ENCODE assay signal across 9 cellular contexts in genomic region chr1:145047553-145047952, GRCh38. TPM values are rescaled to one million over a fixed set of nuclear protein-coding genes. Genes with fewer than 3 reads are reported as not detected.
DNase-seq lines count a peak whose midpoint lies in the region; ATAC-seq lines count a peak whose summit lies in the region.
"Not testable (repeated sequence)": the region's sequence is repeated elsewhere in the genome, so short reads cannot be mapped to it uniquely, and the experiment has no call there.
"Had no signal": no experiment of that assay in that cellular context is flagged by ENCODE, and none has a peak within 500 bp of the region (broad histone marks: within the 10 kb centered on the region; RNA-seq: fewer than 3 reads in every experiment).

No MANE protein-coding gene starts in this region.

- H3K27me3 Mint-ChIP-seq in T-helper 17 cell; activated naive CD8-positive, alpha-beta T cell treated with anti-CD3 and anti-CD28 coated beads, Interleukin-2, amount 50 U/mL, for 24 hours: not testable (repeated sequence)

- not testable (repeated sequence) for H3K36me3 Mint-ChIP-seq in T-helper 17 cell (ENCODE audit: low read depth); activated naive CD8-positive, alpha-beta T cell treated with anti-CD3 and anti-CD28 coated beads, Interleukin-2, amount 50 U/mL, for 24 hours (ENCODE audit: low read depth); stimulated activated effector memory CD8-positive, alpha-beta T cell treated with anti-CD3 and anti-CD28 coated beads, Interleukin-12 subunit alpha, Interleukin-12 subunit beta, amount 100 ng/mL, for 72 hours

- ATAC-seq in GM18511 (IDR thresholded peaks at IDR 0.05; ENCODE audit: unreplicated experiment) = peak; percentile 87
- peak; percentile 69 for ATAC-seq in GM19438 (IDR thresholded peaks at IDR 0.05; ENCODE audit: low read depth, unreplicated experiment)
- ATAC-seq in GM21737 (IDR thresholded peaks at IDR 0.05; ENCODE audit: unreplicated experiment) = peak; percentile 82
- ATAC-seq in HG02885 (IDR thresholded peaks at IDR 0.05; ENCODE audit: poor library complexity, unreplicated experiment) = peak; percentile 65
- ATAC-seq in HG03378 (IDR thresholded peaks at IDR 0.05; ENCODE audit: unreplicated experiment) = peak; percentile 45
- peak; percentile 50 for ATAC-seq in T-helper 17 cell
- peak; percentile 92 for ATAC-seq in activated naive CD8-positive, alpha-beta T cell treated with anti-CD3 and anti-CD28 coated beads, Interleukin-2, amount 50 U/mL, for 24 hours
- ATAC-seq in stimulated activated effector memory CD8-positive, alpha-beta T cell treated with anti-CD3 and anti-CD28 coated beads, Interleukin-12 subunit alpha, Interleukin-12 subunit beta, amount 100 ng/mL, for 72 hours = peak; percentile 78

- H3K4me3 Mint-ChIP-seq in T-helper 17 cell; activated naive CD8-positive, alpha-beta T cell treated with anti-CD3 and anti-CD28 coated beads, Interleukin-2, amount 50 U/mL, for 24 hours; stimulated activated effector memory CD8-positive, alpha-beta T cell treated with anti-CD3 and anti-CD28 coated beads, Interleukin-12 subunit alpha, Interleukin-12 subunit beta, amount 100 ng/mL, for 72 hours: not testable (repeated sequence)

- not testable (repeated sequence) for H3K9me3 ChIP-seq in T-helper 17 cell (ENCODE audit: control insufficient read depth, low read length, poor library complexity, severe bottlenecking)

- DNase-seq in T-helper 17 cell; activated naive CD8-positive, alpha-beta T cell treated with anti-CD3 and anti-CD28 coated beads, Interleukin-2, amount 50 U/mL, for 24 hours; stimulated activated effector memory CD8-positive, alpha-beta T cell treated with anti-CD3 and anti-CD28 coated beads, Interleukin-12 subunit alpha, Interleukin-12 subunit beta, amount 100 ng/mL, for 72 hours (ENCODE audit: low spot score in 2 of 2): not testable (repeated sequence)

- H3K27ac Mint-ChIP-seq in T-helper 17 cell; activated naive CD8-positive, alpha-beta T cell treated with anti-CD3 and anti-CD28 coated beads, Interleukin-2, amount 50 U/mL, for 24 hours; stimulated activated effector memory CD8-positive, alpha-beta T cell treated with anti-CD3 and anti-CD28 coated beads, Interleukin-12 subunit alpha, Interleukin-12 subunit beta, amount 100 ng/mL, for 72 hours: not testable (repeated sequence)

- H3K4me1 Mint-ChIP-seq in T-helper 17 cell; activated naive CD8-positive, alpha-beta T cell treated with anti-CD3 and anti-CD28 coated beads, Interleukin-2, amount 50 U/mL, for 24 hours; stimulated activated effector memory CD8-positive, alpha-beta T cell treated with anti-CD3 and anti-CD28 coated beads, Interleukin-12 subunit alpha, Interleukin-12 subunit beta, amount 100 ng/mL, for 72 hours: not testable (repeated sequence)

- H3K9me3 Mint-ChIP-seq in activated naive CD8-positive, alpha-beta T cell treated with anti-CD3 and anti-CD28 coated beads, Interleukin-2, amount 50 U/mL, for 24 hours; stimulated activated effector memory CD8-positive, alpha-beta T cell treated with anti-CD3 and anti-CD28 coated beads, Interleukin-12 subunit alpha, Interleukin-12 subunit beta, amount 100 ng/mL, for 72 hours: not testable (repeated sequence)

RNA-seq across cellular contexts. Expression of gene SRGAP2B, which starts 47.6 kb away (rescaled TPM):
- total RNA-seq in T-helper 17 cell = 10 to 100 TPM; 22.5 to 23.0 TPM

RNA-seq across cellular contexts. Expression of gene FAM72D, which starts 48.2 kb away (rescaled TPM):
- under 1 TPM in 1 of 2 donors, not detected in 1; 0.37 TPM for total RNA-seq in T-helper 17 cell
- total RNA-seq: Right ventricle myocardium inferior had no signal
